ENCODE assay signal across 19 cellular contexts in the genomic region with DNA sequence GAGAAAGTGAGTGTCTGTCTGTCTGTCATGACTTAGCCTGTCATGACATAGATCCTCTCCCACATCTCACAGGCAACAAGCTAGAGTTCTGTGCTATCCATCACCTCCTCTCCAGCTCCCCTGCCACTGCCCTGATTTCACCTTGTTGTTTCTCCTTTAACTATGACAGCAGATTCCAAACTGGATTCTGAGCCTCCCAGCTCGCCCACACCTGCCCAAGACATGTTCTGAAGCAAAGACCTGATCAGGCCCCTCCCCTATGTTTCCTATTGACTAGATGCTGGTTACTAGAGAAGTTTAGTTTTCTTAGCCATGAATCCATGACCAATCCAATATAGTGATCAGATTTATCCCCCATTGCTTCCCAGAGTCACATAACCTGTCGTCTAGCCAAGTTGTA. TPM values are rescaled to one million over a fixed set of nuclear protein-coding genes. Genes with fewer than 3 reads are reported as not detected.
DNase-seq lines count a peak whose midpoint lies in the region; ATAC-seq, FAIRE-seq and TF ChIP-seq lines count a peak whose summit lies in the region.
"Had no signal": no experiment of that assay in that cellular context is flagged by ENCODE, and none has a peak within 500 bp of the region (broad histone marks: within the 10 kb centered on the region; RNA-seq: fewer than 3 reads in every experiment).

No MANE protein-coding gene starts in this region.

- no peak for TF ChIP-seq RAD21 in A549 (conservative IDR thresholded peaks at IDR 0.05 in 1 of 2, IDR thresholded peaks at IDR 0.05 in 1 of 2)

- H3K27me3 ChIP-seq in astrocyte (ENCODE audit: insufficient read depth, low read length) (no peaks in the 10 kb centered on the region), gastrocnemius medialis (no peaks in the 10 kb centered on the region)
- H3K27me3 ChIP-seq: thyroid gland had no signal

- no peak for TF ChIP-seq EP300 in A549 (IDR thresholded peaks at IDR 0.05)

- no peak overlapping the region for H3K4me3 ChIP-seq in A549
- no peak overlapping the region for H3K4me3 ChIP-seq in astrocyte (ENCODE audit: insufficient read depth, low read depth, low read length)
- H3K4me3 ChIP-seq in mesodermal cell (ENCODE audit: extremely low read depth, insufficient read depth, low read length, poor library complexity, severe bottlenecking) = no peak overlapping the region
- H3K4me3 ChIP-seq in gastrocnemius medialis = no peak overlapping the region
- H3K4me3 ChIP-seq: thyroid gland had no signal

- H3K4me2 ChIP-seq in A549 (peak overlapping the region; percentile 41), astrocyte (ENCODE audit: low read length) (peak overlapping the region; percentile 53)

- H3K4me1 Mint-ChIP-seq in astrocyte (ENCODE audit: low read depth, unreplicated experiment) = peaks cover 85% of the 10 kb centered on the region

- peak overlapping the region; percentile 18 for H3K4me3 Mint-ChIP-seq in astrocyte (ENCODE audit: unreplicated experiment)
- H3K4me3 Mint-ChIP-seq: activated CD4-positive, alpha-beta T cell treated with anti-CD3 and anti-CD28 coated beads, Interleukin-2, amount 10 ng/mL, durations not matched to agents 24 days and 14 days; CD4-positive, alpha-beta T cell had no signal

- H3K79me2 ChIP-seq in astrocyte (ENCODE audit: insufficient read depth, low read length) = peaks cover 42% of the 10 kb centered on the region

- H3K27ac ChIP-seq in A549 = peak overlapping the region; percentile 42 to 86
- peak overlapping the region; percentile 68 for H3K27ac ChIP-seq in astrocyte (ENCODE audit: low read depth, low read length)
- peak overlapping the region; percentile 84 for H3K27ac ChIP-seq in mesodermal cell (ENCODE audit: low read depth, low read length, severe bottlenecking)
- H3K27ac ChIP-seq in gastrocnemius medialis = peak overlapping the region in 3 of 4 donors; percentile 66 to 74 (median 68)
- H3K27ac ChIP-seq: RWPE1 had no signal

- H3K9me3 Mint-ChIP-seq in astrocyte (ENCODE audit: unreplicated experiment) = no peaks in the 10 kb centered on the region
- H3K9me3 Mint-ChIP-seq: activated CD4-positive, alpha-beta T cell treated with anti-CD3 and anti-CD28 coated beads, Interleukin-2, amount 10 ng/mL, durations not matched to agents 24 days and 14 days; CD4-positive, alpha-beta T cell had no signal

- intact Hi-C loops in gastrocnemius medialis (cut with DNase I; ENCODE audit: low total_unique reads) = no loop called here

- in situ Hi-C loops in gastrocnemius medialis (cut with MboI; ENCODE audit: low sequenced_read_pairs in 4 of 4) = loop anchor here (5.0 to 25.0 kb wide), 6 partner anchors 141 to 953 kb away; a partner anchor contains a TSS

- WGBS in A549 (ENCODE audit: missing lambda C conversion rate) = 77% methylated on average over 2 of the region's 2 CpGs
- WGBS in mesodermal cell (ENCODE audit: insufficient coverage in 2 of 2), 2 experiments = 100% methylated on average over 2 of the region's 2 CpGs

- H3K36me3 ChIP-seq in astrocyte (ENCODE audit: insufficient read depth, low read length) = peaks cover 4% of the 10 kb centered on the region
- no peaks in the 10 kb centered on the region for H3K36me3 ChIP-seq in mesodermal cell (ENCODE audit: control insufficient read depth, insufficient read depth, low read length)
- H3K36me3 ChIP-seq in gastrocnemius medialis = no peaks in the 10 kb centered on the region
- H3K36me3 ChIP-seq: thyroid gland had no signal

- no peaks in the 10 kb centered on the region for H3K27me3 Mint-ChIP-seq in astrocyte (ENCODE audit: low read depth, unreplicated experiment)

- POLR2A ChIA-PET in A549 (lab: Yijun Ruan, JAX) = no interaction called here

- CTCF ChIA-PET in A549 (lab: Yijun Ruan, JAX) = interaction anchor here (0.7 to 5.6 kb wide), 11 partner anchors 10 to 360 kb away, joined by 3 to 27 read pairs (median 3); no protein-coding TSS in a partner anchor

- peak overlapping the region; percentile 8 for H3K9ac ChIP-seq in astrocyte (ENCODE audit: low read length)

- ATAC-seq in A549 (no peak), gastrocnemius medialis (no peak), HG02840 (IDR thresholded peaks at IDR 0.05; ENCODE audit: low FRiP score, unreplicated experiment) (no peak), HG03378 (IDR thresholded peaks at IDR 0.05; ENCODE audit: unreplicated experiment) (no peak)

- peaks cover 5% of the 10 kb centered on the region for H3K36me3 Mint-ChIP-seq in astrocyte (ENCODE audit: low read depth, unreplicated experiment)

- TF ChIP-seq CTCF in A549 (IDR thresholded peaks at IDR 0.05) (no peak), astrocyte (IDR thresholded peaks at IDR 0.05; ENCODE audit: insufficient read depth, low read depth, low read length) (no peak), gastrocnemius medialis (IDR thresholded peaks at IDR 0.05 in 4 of 5, conservative IDR thresholded peaks at IDR 0.05 in 1 of 5) (no peak)

- FAIRE-seq in A549 (lab: Jason Lieb, UNC) (no peak), astrocyte (lab: Jason Lieb, UNC) (no peak)
- FAIRE-seq: GM18507 had no signal

- H2AFZ ChIP-seq in astrocyte (ENCODE audit: low read depth, low read length) = no peak overlapping the region

- peak overlapping the region; percentile 91 for H3K27ac Mint-ChIP-seq in astrocyte (ENCODE audit: unreplicated experiment)
- H3K27ac Mint-ChIP-seq: activated CD4-positive, alpha-beta T cell treated with anti-CD3 and anti-CD28 coated beads, Interleukin-2, amount 10 ng/mL, durations not matched to agents 24 days and 14 days; CD4-positive, alpha-beta T cell had no signal

- DNase-seq in A549 (ENCODE audit: low read depth in 1 of 2, low spot score in 1 of 2) (no peak), astrocyte (ENCODE audit: low read depth) (no peak), gastrocnemius medialis (no peak), mesenteric fat pad (ENCODE audit: low spot score) (no peak)
- no peak for DNase-seq in activated CD8-positive, alpha-beta memory T cell treated with anti-CD3 and anti-CD28 coated beads, Interleukin-2, amount 50 U/mL, for 48 hours
- DNase-seq: activated CD4-positive, alpha-beta T cell treated with anti-CD3 and anti-CD28 coated beads, Interleukin-2, amount 10 ng/mL, durations not matched to agents 24 days and 14 days; activated CD8-positive, alpha-beta memory T cell treated with anti-CD3 and anti-CD28 coated beads, Interleukin-2, amount 50 U/mL, for 4 hours; amygdala; CD4-positive, alpha-beta T cell; H7; MM.1S; NCI-H187 treated with DMSO at 0.1 percent for 48 hours; NK-92 treated with Interleukin-12 subunit alpha and Interleukin-12 subunit beta, amount 100 ng/mL, for 24 hours; thyroid gland had no signal

- H4K20me1 ChIP-seq in astrocyte (ENCODE audit: insufficient read depth, low read length) = no peaks in the 10 kb centered on the region

- peaks cover 83% of the 10 kb centered on the region for H3K4me1 ChIP-seq in A549
- peaks cover 56% of the 10 kb centered on the region for H3K4me1 ChIP-seq in astrocyte (ENCODE audit: insufficient read depth, low read length)
- H3K4me1 ChIP-seq in mesodermal cell (ENCODE audit: control insufficient read depth, insufficient read depth, low read length, poor library complexity, severe bottlenecking) = peaks cover 75% of the 10 kb centered on the region
- H3K4me1 ChIP-seq in gastrocnemius medialis = peaks cover 35 to 43% of the 10 kb centered on the region in 2 donors

- no peaks in the 10 kb centered on the region for H3K9me3 ChIP-seq in A549
- no peaks in the 10 kb centered on the region for H3K9me3 ChIP-seq in astrocyte (ENCODE audit: insufficient read depth, low read depth, low read length)
- no peaks in the 10 kb centered on the region for H3K9me3 ChIP-seq in mesodermal cell (ENCODE audit: control insufficient read depth, low read length)
- H3K9me3 ChIP-seq in gastrocnemius medialis = no peaks in the 10 kb centered on the region
- H3K9me3 ChIP-seq: thyroid gland had no signal

- TF ChIP-seq POLR2A in A549 (IDR thresholded peaks at IDR 0.05; ENCODE audit: low read length) (no peak), gastrocnemius medialis (IDR thresholded peaks at IDR 0.05) (no peak)

TF ChIP-seq in A549, 52 proteins besides CTCF, POLR2A, EP300 and RAD21:
- no peak for TF ChIP-seq GATA3 (IDR thresholded peaks at IDR 0.05; ENCODE audit: borderline replicate concordance)
- no peak for TF ChIP-seq CBX8 (IDR thresholded peaks at IDR 0.05)
- no peak for TF ChIP-seq RFX5 (IDR thresholded peaks at IDR 0.05)
- no peak for TF ChIP-seq CHD2 (IDR thresholded peaks at IDR 0.05; ENCODE audit: low read length, partially characterized antibody)
- TF ChIP-seq, protein P1, sequence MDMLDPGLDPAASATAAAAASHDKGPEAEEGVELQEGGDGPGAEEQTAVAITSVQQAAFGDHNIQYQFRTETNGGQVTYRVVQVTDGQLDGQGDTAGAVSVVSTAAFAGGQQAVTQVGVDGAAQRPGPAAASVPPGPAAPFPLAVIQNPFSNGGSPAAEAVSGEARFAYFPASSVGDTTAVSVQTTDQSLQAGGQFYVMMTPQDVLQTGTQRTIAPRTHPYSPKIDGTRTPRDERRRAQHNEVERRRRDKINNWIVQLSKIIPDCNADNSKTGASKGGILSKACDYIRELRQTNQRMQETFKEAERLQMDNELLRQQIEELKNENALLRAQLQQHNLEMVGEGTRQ (IDR thresholded peaks at IDR 0.05) = no peak
- TF ChIP-seq EHMT2 (IDR thresholded peaks at IDR 0.05; ENCODE audit: low read depth) = no peak
- TF ChIP-seq ZSCAN20 (CRISPR knock-in tag; IDR thresholded peaks at IDR 0.05) = no peak
- TF ChIP-seq JUNB (IDR thresholded peaks at IDR 0.05) = no peak
TF ChIP-seq in A549: peak in this region for 0.

RNA-seq across cellular contexts. Expression of a gene that starts 15.4 kb away (rescaled TPM):
- polyA plus RNA-seq in A549 (2011; rRNA removed) = 240 and 282 TPM in 2 replicates
- polyA plus RNA-seq in A549 (2012; cell fraction: cytosol; rRNA removed) = 114 and 212 TPM in 2 replicates
- 111 and 129 TPM in 2 replicates for polyA plus RNA-seq in A549 (2012; cell fraction: nucleus; rRNA removed)
- polyA plus RNA-seq in A549 (2017; fragmentation: RNase III; extraction: RNeasy Plus Mini Kit Qiagen cat#74134 plus additional on column Dnase treatment) = 199 to 247 TPM (median 217 TPM) in 3 replicates
- polyA minus RNA-seq in A549 (2011; rRNA and poly(A)+ RNA removed) = 340 and 362 TPM in 2 replicates
- 680 and 717 TPM in 2 replicates for total RNA-seq in astrocyte
- polyA plus RNA-seq in mesodermal cell (2013, experiment 1 of 2) = 450 TPM
- polyA plus RNA-seq in mesodermal cell (2013, experiment 2 of 2) = 338 TPM
- total RNA-seq in gastrocnemius medialis = 10 to 100 TPM in 1 of 4 donors, 1 to 10 TPM in 3; 2.4 to 12.2 (median 7.1) TPM
- 66.5 TPM for total RNA-seq in mesenteric fat pad

Comparison
In these comparisons a context has a peak if more than half of its experiments do, and no peak if none do; other contexts are left out.
1. RNA of a gene that starts 15.4 kb away (total RNA-seq): 680 to 717 TPM in astrocyte; 66.5 TPM in mesenteric fat pad (single experiment) and 2.4 to 12.2 TPM in gastrocnemius medialis; every median in the first group is over 10 times any median in the second.
2. Peak in every context shown above with its lines, with median percentiles within 50 percentile points of each other: H3K27ac ChIP-seq.